In genomic region chr10:75430000-75430763, GRCh38 we compare ENCODE assay signal across 8 cellular contexts. TPM values are rescaled to one million over a fixed set of nuclear protein-coding genes. Genes with fewer than 3 reads are reported as not detected.
DNase-seq lines count a peak whose midpoint lies in the region; ATAC-seq and TF ChIP-seq lines count a peak whose summit lies in the region.

No MANE protein-coding gene starts in this region.

- H3K27ac ChIP-seq in Peyer's patch (peak overlapping the region; percentile 38 to 79 (median 66)), psoas muscle (peak overlapping the region; percentile 36)

- intact Hi-C loops in left ventricle myocardium superior (cut with micrococcal nuclease), result no loop called here
- intact Hi-C loops in psoas muscle (cut with DNase I), result no loop called here

- H3K4me1 ChIP-seq in Peyer's patch (peaks cover 0 to 24% (median 0%) of the 10 kb centered on the region in 4 donors), psoas muscle (no peaks in the 10 kb centered on the region)

- ATAC-seq in GM19438 (IDR thresholded peaks at IDR 0.05; ENCODE audit: low read depth, unreplicated experiment) (peak; percentile 48), left ventricle myocardium superior (peak; percentile 79), psoas muscle (peak in 2 of 4 donors; percentile 23 to 60), GM21423 (IDR thresholded peaks at IDR 0.05; ENCODE audit: unreplicated experiment) (no peak), HG03521 (IDR thresholded peaks at IDR 0.05; ENCODE audit: unreplicated experiment) (no peak), HG03025 (IDR thresholded peaks at IDR 0.05; ENCODE audit: low FRiP score, unreplicated experiment) (no peak)

- no peak for TF ChIP-seq CTCF in Peyer's patch (IDR thresholded peaks at IDR 0.05)
- no peak for TF ChIP-seq CTCF in psoas muscle (IDR thresholded peaks at IDR 0.05)

- no peak overlapping the region for H3K4me3 ChIP-seq in Peyer's patch
- no peak overlapping the region for H3K4me3 ChIP-seq in psoas muscle

- no peaks in the 10 kb centered on the region for H3K36me3 ChIP-seq in Peyer's patch
- H3K36me3 ChIP-seq in psoas muscle (ENCODE audit: insufficient read depth in 1 of 2, low read depth in 1 of 2), result no peaks in the 10 kb centered on the region

- 39 to 50% (median 47%) methylated on average over 9 of the region's 9 CpGs for WGBS in psoas muscle, 3 donors

- H3K27me3 ChIP-seq in Peyer's patch (no peaks in the 10 kb centered on the region), psoas muscle (ENCODE audit: insufficient read depth in 3 of 3, low read length in 2 of 3) (peaks cover 0 to 28% (median 5%) of the 10 kb centered on the region in 3 donors)

- H3K9me3 ChIP-seq in Peyer's patch, result no peaks in the 10 kb centered on the region
- no peaks in the 10 kb centered on the region for H3K9me3 ChIP-seq in psoas muscle

- no peak for TF ChIP-seq POLR2A in Peyer's patch (IDR thresholded peaks at IDR 0.05)

- DNase-seq in Peyer's patch (peak in 1 of 3 donors; percentile 63), left ventricle myocardium superior (peak; percentile 71), psoas muscle (peak; percentile 59 to 75), cerebellum (ENCODE audit: low spot score) (no peak)

RNA-seq across cellular contexts. Expression of gene LRMDA, which starts 1.2 kb away (rescaled TPM):
- total RNA-seq in Peyer's patch, result 10 to 100 TPM in 1 of 4 donors, 1 to 10 TPM in 3; 1.4 to 23.1 (median 3.6) TPM
- 23.1 TPM for total RNA-seq in left ventricle myocardium superior
- total RNA-seq in psoas muscle, result 1 to 10 TPM; 2.4 to 5.7 (median 2.6) TPM
- polyA plus RNA-seq in psoas muscle, result 1 to 10 TPM; 1.0 to 2.9 (median 1.5) TPM
- 0.91 TPM for total RNA-seq in cerebellum

RNA-seq across cellular contexts. Expression of gene ZNF503, which starts 28.6 kb away (rescaled TPM):
- total RNA-seq in Peyer's patch (1 to 10 TPM; 5.2 to 9.1 (median 6.4) TPM), left ventricle myocardium superior (6.8 TPM), psoas muscle (1 to 10 TPM; 2.3 to 5.7 (median 4.7) TPM), cerebellum (1.2 TPM)
- 1 to 10 TPM; 1.1 to 2.0 (median 1.7) TPM for polyA plus RNA-seq in psoas muscle

Comparison
In these comparisons a context has a peak if more than half of its experiments do, and no peak if none do; other contexts are left out.
1. ATAC-seq: peak in GM19438 (single experiment) and left ventricle myocardium superior (single experiment); none in GM21423 (single experiment), HG03521 (single experiment) and HG03025 (single experiment).